Comparison of ENCODE assay signal across 8 cellular contexts in genomic region chr1:9874959-9875635, GRCh38. TPM values are rescaled to one million over a fixed set of nuclear protein-coding genes. Genes with fewer than 3 reads are reported as not detected.
DNase-seq lines count a peak whose midpoint lies in the region; ATAC-seq and TF ChIP-seq lines count a peak whose summit lies in the region.

No MANE protein-coding gene starts in this region.

- no peaks in the 10 kb centered on the region for H3K9me3 Mint-ChIP-seq in chondrocyte (ENCODE audit: low read depth)

- peaks cover 13% of the 10 kb centered on the region for H3K4me1 Mint-ChIP-seq in chondrocyte (ENCODE audit: low read depth)

- H3K27me3 Mint-ChIP-seq in chondrocyte (ENCODE audit: low read depth): no peaks in the 10 kb centered on the region

- H3K27ac Mint-ChIP-seq in chondrocyte (ENCODE audit: unreplicated experiment): no peak overlapping the region

- ATAC-seq in GM21528 (IDR thresholded peaks at IDR 0.05; ENCODE audit: low FRiP score, unreplicated experiment): no peak

- no peaks in the 10 kb centered on the region for H3K36me3 Mint-ChIP-seq in chondrocyte (ENCODE audit: low read depth)

- TF ChIP-seq CTCF in chondrocyte (IDR thresholded peaks at IDR 0.05): peak; percentile 97

- H3K4me3 Mint-ChIP-seq in chondrocyte (ENCODE audit: unreplicated experiment): no peak overlapping the region

- DNase-seq in C1 segment of cervical spinal cord (lab: John Stamatoyannopoulos, UW) (peak in 12 of 14 donors; percentile 28 to 68 (median 48)), H4 (ENCODE audit: low spot score) (peak; percentile 47), NCI-H2196 treated with DMSO at 0.1 percent for 48 hours (lab: John Stamatoyannopoulos, UW; ENCODE audit: unreplicated experiment) (peak; percentile 72), chondrocyte (ENCODE audit: low spot score) (no peak), kidney glomerular epithelial cell (lab: John Stamatoyannopoulos, UW) (peak; percentile 75)
- DNase-seq in activated CD4-positive, CD25-positive, alpha-beta regulatory T cell treated with anti-CD3 and anti-CD28 coated beads, Interleukin-2, amount 50 U/mL, for 72 hours: peak; percentile 72
- DNase-seq in stimulated activated CD4-positive, alpha-beta T cell treated with anti-CD3 and anti-CD28 coated beads, Interleukin-1b, Interleukin-23, amount 100 ng/mL, for 48 hours: peak; percentile 74

RNA-seq across cellular contexts. Expression of gene CTNNBIP1, which starts 35.0 kb away (rescaled TPM):
- 16.6 and 18.9 TPM in 2 replicates for total RNA-seq in H4 (2014; rRNA removed; shearing (Covaris generic))
- total RNA-seq in chondrocyte: 26.2 to 32.8 TPM (median 28.4 TPM) in 3 replicates

RNA-seq across cellular contexts. Expression of gene CLSTN1, which starts 51.3 kb away (rescaled TPM):
- 31.0 and 35.3 TPM in 2 replicates for total RNA-seq in H4 (2014; rRNA removed; shearing (Covaris generic))
- total RNA-seq in chondrocyte: 125 to 139 TPM (median 126 TPM) in 3 replicates
